12 cellular contexts compared by ENCODE assay signal in genomic region chr10:24821986-24822385, GRCh38.
A peak's percentile ranks its signal among the peaks of the same experiment; 100 is the strongest.
DNase-seq lines count a peak whose midpoint lies in the region; TF ChIP-seq lines count a peak whose summit lies in the region.
"Had no signal": no experiment of that assay in that cellular context is flagged by ENCODE, and none has a peak within 500 bp of the region (broad histone marks: within the 10 kb centered on the region; RNA-seq: fewer than 3 reads in every experiment).

No MANE protein-coding gene starts in this region.

- no peaks in the 10 kb centered on the region for H4K20me1 ChIP-seq in mammary epithelial cell (ENCODE audit: insufficient read depth, low read length)

- H2BK120ac ChIP-seq in mesendoderm (ENCODE audit: low read depth, low read length) = no peak overlapping the region

- no peak overlapping the region for H2BK15ac ChIP-seq in mesendoderm (replicated peaks; ENCODE audit: low read depth)

- no peaks in the 10 kb centered on the region for H3K9me3 Mint-ChIP-seq in Calu3 (ENCODE audit: low read depth, unreplicated experiment)

- H3K36me3 Mint-ChIP-seq in Calu3 (ENCODE audit: insufficient read depth, unreplicated experiment) = no peaks in the 10 kb centered on the region

- DNase-seq in Calu3 (peak; percentile 39), HS-5 (ENCODE audit: low read depth) (peak; percentile 20), mammary epithelial cell (peak; percentile 81), mesendoderm (peak; percentile 23), NCI-H187 (lab: John Stamatoyannopoulos, UW) (no peak), G401 (ENCODE audit: low spot score) (no peak), HuH-7.5 (ENCODE audit: low spot score) (no peak), substantia nigra (lab: John Stamatoyannopoulos, UW) (no peak)
- DNase-seq: cortex of kidney, DMS153, NCI-H187 treated with DMSO at 0.1 percent for 48 hours, retina had no signal

- peak overlapping the region; percentile 56 for H3K4me2 ChIP-seq in mammary epithelial cell (ENCODE audit: insufficient read depth, low read depth, low read length)
- no peak overlapping the region for H3K4me2 ChIP-seq in mesendoderm (ENCODE audit: low read length)

- dilution Hi-C loops in mammary epithelial cell (cut with HindIII; ENCODE audit: low sequenced_read_pairs) = loop anchor here (5.0 kb wide), 3 partner anchors 35 to 245 kb away; no protein-coding TSS in a partner anchor

- no peak overlapping the region for H2AK5ac ChIP-seq in mesendoderm (ENCODE audit: low read length)

- H3K56ac ChIP-seq in mesendoderm (ENCODE audit: low read length) = no peak overlapping the region

- H3K36me3 ChIP-seq in mammary epithelial cell (ENCODE audit: insufficient read depth, low read length) (no peaks in the 10 kb centered on the region), mesendoderm (ENCODE audit: control insufficient read depth, insufficient read depth, low read length) (no peaks in the 10 kb centered on the region)

- H3K79me2 ChIP-seq in mammary epithelial cell (ENCODE audit: insufficient read depth, low read length) = no peaks in the 10 kb centered on the region
- H3K79me2 ChIP-seq in mesendoderm (ENCODE audit: control insufficient read depth, insufficient read depth, low read length) = no peaks in the 10 kb centered on the region

- no peak overlapping the region for H4K8ac ChIP-seq in mesendoderm (ENCODE audit: low read depth, low read length)

- H3K4me1 ChIP-seq in mammary epithelial cell (ENCODE audit: insufficient read depth, low read length) = peaks cover 55% of the 10 kb centered on the region
- H3K4me1 ChIP-seq in mesendoderm (ENCODE audit: control insufficient read depth, low read depth, low read length) = no peaks in the 10 kb centered on the region

- no peaks in the 10 kb centered on the region for H3K9me3 ChIP-seq in mammary epithelial cell (replicated peaks; ENCODE audit: insufficient read depth, low read length)

- H3K9ac ChIP-seq in mammary epithelial cell (ENCODE audit: insufficient read depth, low read length) = peak overlapping the region; percentile 24
- H3K9ac ChIP-seq in mesendoderm (ENCODE audit: low read length) = no peak overlapping the region

- H3K27me3 Mint-ChIP-seq in Calu3 (ENCODE audit: unreplicated experiment) = no peaks in the 10 kb centered on the region

- H2BK5ac ChIP-seq in mesendoderm (ENCODE audit: low read length) = no peak overlapping the region

- H2AFZ ChIP-seq in mammary epithelial cell (ENCODE audit: low read depth, low read length) = no peak overlapping the region

- H3K27ac Mint-ChIP-seq in Calu3 (ENCODE audit: unreplicated experiment) = no peak overlapping the region

- H3K27me3 ChIP-seq in mammary epithelial cell (ENCODE audit: insufficient read depth, low read length) (no peaks in the 10 kb centered on the region), mesendoderm (ENCODE audit: insufficient read depth, low read length, poor library complexity) (no peaks in the 10 kb centered on the region)

- H3K27ac ChIP-seq in mammary epithelial cell (ENCODE audit: insufficient read depth, low read depth, low read length) (peak overlapping the region; percentile 71), mesendoderm (ENCODE audit: low read depth, low read length) (no peak overlapping the region), substantia nigra (ENCODE audit: low read depth, low read length, poor library complexity, severe bottlenecking) (no peak overlapping the region)

- no peak overlapping the region for H3K4me3 Mint-ChIP-seq in Calu3 (ENCODE audit: low read depth, unreplicated experiment)

- intact Hi-C loops in Calu3 (cut with micrococcal nuclease; ENCODE audit: unreplicated experiment) (loop anchor here (5.0 kb wide), 1 partner anchor 105 kb away; no protein-coding TSS in a partner anchor), mammary epithelial cell (cut with micrococcal nuclease) (loop anchor here (2.0 to 10.0 kb wide), 5 partner anchors 45 to 260 kb away; no protein-coding TSS in a partner anchor)

- no peak overlapping the region for H4K5ac ChIP-seq in mesendoderm (ENCODE audit: low read length)

- in situ Hi-C loops in mammary epithelial cell (cut with MboI; ENCODE audit: low sequenced_read_pairs in 2 of 2) = loop anchor here in 1 of 2 donors (5.0 to 10.0 kb wide), 3 partner anchors 83 to 133 kb away; partner anchors contain the start of genes ARHGAP21 and PRTFDC1
- in situ Hi-C loops in G401 (cut with HindIII; ENCODE audit: low sequenced_read_pairs) = no loop called here

- no peaks in the 10 kb centered on the region for H3K79me1 ChIP-seq in mesendoderm (ENCODE audit: low read length)

- no peak overlapping the region for H3K18ac ChIP-seq in mesendoderm (ENCODE audit: low read length)

- no peak for TF ChIP-seq CTCF in Calu3 (IDR thresholded peaks at IDR 0.05; ENCODE audit: unreplicated experiment)
- TF ChIP-seq CTCF in mammary epithelial cell (conservative IDR thresholded peaks at IDR 0.05 in 1 of 2, IDR thresholded peaks at IDR 0.05 in 1 of 2; ENCODE audit: extremely low read depth in 1 of 2, insufficient read depth in 1 of 2, low read depth in 1 of 2, low read length in 2 of 2) = no peak

- peaks cover 26% of the 10 kb centered on the region for H3K4me1 Mint-ChIP-seq in Calu3 (ENCODE audit: low read depth, unreplicated experiment)

- no peak overlapping the region for H3K4ac ChIP-seq in mesendoderm (ENCODE audit: low read depth, low read length)

- no peak overlapping the region for H3K4me3 ChIP-seq in mammary epithelial cell (replicated peaks in 1 of 3; ENCODE audit: insufficient read depth in 1 of 3, low read depth in 2 of 3, low read length in 3 of 3)
- no peak overlapping the region for H3K4me3 ChIP-seq in mesendoderm (ENCODE audit: low read length)

- BruUV-seq in Calu3 (replicated peaks; lab: Mats Ljungman, UMichigan) = no TSS peak
- no TSS peak for BruUV-seq in mammary epithelial cell (replicated peaks; lab: Mats Ljungman, UMichigan)

- 63% methylated on average over 3 of the region's 3 CpGs for WGBS in mammary epithelial cell (ENCODE audit: low coverage, missing lambda C conversion rate)
- WGBS in mesendoderm (ENCODE audit: extremely low coverage, insufficient coverage, low lambda C conversion rate) = no CpG with 5 or more reads among the region's 3 CpGs

- CTCF ChIA-PET in Calu3 (lab: Charles Lee) = no interaction called here
- CTCF ChIA-PET in mammary epithelial cell (lab: Charles Lee; ENCODE audit: low non-redundant PET) = no interaction called here

- H3K23ac ChIP-seq in mesendoderm (ENCODE audit: low read length) = no peak overlapping the region

Comparison
In these comparisons a context has a peak if more than half of its experiments do, and no peak if none do; other contexts are left out.
1. DNase-seq: peak in Calu3 (single experiment), HS-5 (single experiment), mammary epithelial cell (single experiment) and mesendoderm (single experiment); none in NCI-H187 (0 of 2), G401 (single experiment), HuH-7.5 (single experiment) and substantia nigra (0 of 49).